In the genomic region with DNA sequence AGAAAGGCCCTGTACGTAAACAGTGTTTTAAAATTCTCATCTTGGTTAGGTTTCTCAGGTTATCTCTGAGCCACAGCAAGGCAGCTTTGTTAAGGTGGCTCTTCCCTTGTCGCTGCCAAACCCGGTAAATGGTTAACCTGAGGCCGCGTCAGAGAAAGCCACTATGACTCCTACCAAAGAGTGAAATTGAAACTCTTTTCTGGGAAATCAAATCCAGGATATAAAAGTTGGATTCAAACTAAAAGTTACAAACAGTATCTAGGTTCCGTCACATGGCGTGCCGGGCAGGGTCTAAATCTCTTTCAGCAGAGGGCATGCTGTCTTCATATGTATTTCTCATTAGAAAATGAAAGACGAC, we compare ENCODE assay signal across 1 cellular context.
TF ChIP-seq lines count a peak whose summit lies in the region.

No MANE protein-coding gene starts in this region.

TF ChIP-seq in HepG2, 621 proteins besides CTCF, POLR2A, EP300 and RAD21 (continued from another document and continues in another):
- TF ChIP-seq TFDP1 (CRISPR knock-in tag; IDR thresholded peaks at IDR 0.05; ENCODE audit: borderline replicate concordance) (no peak), FOXJ3 (CRISPR knock-in tag; IDR thresholded peaks at IDR 0.05; ENCODE audit: borderline replicate concordance) (no peak), ATF4 (CRISPR knock-in tag; IDR thresholded peaks at IDR 0.05) (no peak), ZFX (CRISPR knock-in tag; IDR thresholded peaks at IDR 0.05; ENCODE audit: low read depth) (no peak), ZNF660 (CRISPR knock-in tag; IDR thresholded peaks at IDR 0.05; ENCODE audit: borderline replicate concordance, low read depth) (no peak), ZNF800 (CRISPR knock-in tag; IDR thresholded peaks at IDR 0.05) (no peak; the same call in 1 of the 2 replicates), NR2C2 (CRISPR knock-in tag; IDR thresholded peaks at IDR 0.05; ENCODE audit: borderline replicate concordance) (no peak), NFKBIZ (CRISPR knock-in tag; IDR thresholded peaks at IDR 0.05) (no peak), ZNF563 (CRISPR knock-in tag; IDR thresholded peaks at IDR 0.05) (no peak), ZNF558 (CRISPR knock-in tag; IDR thresholded peaks at IDR 0.05; ENCODE audit: borderline replicate concordance) (no peak), SMC3 (IDR thresholded peaks at IDR 0.05; ENCODE audit: low read length) (no peak), IRX3 (CRISPR knock-in tag; IDR thresholded peaks at IDR 0.05; ENCODE audit: borderline replicate concordance, low read depth) (no peak), GABPA (IDR thresholded peaks at IDR 0.05; ENCODE audit: low read depth, low read length) (no peak), GABPA (CRISPR knock-in tag; IDR thresholded peaks at IDR 0.05; ENCODE audit: low read depth) (no peak), HDAC6 (IDR thresholded peaks at IDR 0.05; ENCODE audit: low read depth, low read length) (no peak), CEBPG (CRISPR knock-in tag; IDR thresholded peaks at IDR 0.05) (0 out of 2 replicates have a peak, but pooled peaks have one; percentile 5), GRHL1 (CRISPR knock-in tag; conservative IDR thresholded peaks at IDR 0.05) (no peak), CCAR2 (optimal IDR thresholded peaks at IDR 0.05; ENCODE audit: low read depth, low read length) (no peak), ZNF569 (CRISPR knock-in tag; IDR thresholded peaks at IDR 0.05; ENCODE audit: borderline replicate concordance) (0 out of 2 replicates have a peak, but pooled peaks have one; percentile 17), NRL (CRISPR knock-in tag; IDR thresholded peaks at IDR 0.05; ENCODE audit: borderline replicate concordance) (no peak), ZNF580 (CRISPR knock-in tag; IDR thresholded peaks at IDR 0.05; ENCODE audit: borderline replicate concordance, low read depth) (no peak), PHF21A (CRISPR knock-in tag; IDR thresholded peaks at IDR 0.05) (peak; percentile 18; the same call in 1 of the 2 replicates), MTF1 (CRISPR knock-in tag; IDR thresholded peaks at IDR 0.05) (no peak), ZNF530 (CRISPR knock-in tag; IDR thresholded peaks at IDR 0.05; ENCODE audit: low read depth) (no peak), ZNF274 (CRISPR knock-in tag; IDR thresholded peaks at IDR 0.05) (no peak), ZSCAN20 (CRISPR knock-in tag; IDR thresholded peaks at IDR 0.05; ENCODE audit: borderline replicate concordance) (0 out of 2 replicates have a peak, but pooled peaks have one; percentile 41), HMGA1 (CRISPR knock-in tag; conservative IDR thresholded peaks at IDR 0.05) (no peak), DMAP1 (CRISPR knock-in tag; IDR thresholded peaks at IDR 0.05) (no peak), ZNF441 (CRISPR knock-in tag; IDR thresholded peaks at IDR 0.05; ENCODE audit: borderline replicate concordance) (no peak), ZNF451 (CRISPR knock-in tag; IDR thresholded peaks at IDR 0.05) (no peak), MBD4 (IDR thresholded peaks at IDR 0.05; ENCODE audit: borderline replicate concordance, low read length) (no peak), SMAD9 (CRISPR knock-in tag; IDR thresholded peaks at IDR 0.05) (no peak), ZNF20 (CRISPR knock-in tag; IDR thresholded peaks at IDR 0.05) (no peak), NONO (IDR thresholded peaks at IDR 0.05) (no peak), NONO (CRISPR knock-in tag; conservative IDR thresholded peaks at IDR 0.05) (no peak), NR2F6 (IDR thresholded peaks at IDR 0.05) (no peak), NR2F6 (CRISPR knock-in tag; IDR thresholded peaks at IDR 0.05) (no peak), ZFP82 (CRISPR knock-in tag; IDR thresholded peaks at IDR 0.05; ENCODE audit: borderline replicate concordance) (peak; percentile 6; the same call in 1 of the 2 replicates), ZNF703 (CRISPR knock-in tag; IDR thresholded peaks at IDR 0.05; ENCODE audit: borderline replicate concordance) (no peak), ZIK1 (CRISPR knock-in tag; IDR thresholded peaks at IDR 0.05; ENCODE audit: borderline replicate concordance, low read depth) (no peak), SIX1 (CRISPR knock-in tag; IDR thresholded peaks at IDR 0.05; ENCODE audit: borderline replicate concordance) (no peak), CREM (IDR thresholded peaks at IDR 0.05) (0 out of 2 replicates have a peak, but pooled peaks have one; percentile 21), CREM (CRISPR knock-in tag; IDR thresholded peaks at IDR 0.05) (no peak), ZNF678 (CRISPR knock-in tag; IDR thresholded peaks at IDR 0.05) (no peak), MIXL1 (CRISPR knock-in tag; IDR thresholded peaks at IDR 0.05) (no peak), CHD4 (IDR thresholded peaks at IDR 0.05; ENCODE audit: borderline replicate concordance, low read length) (no peak), ZFP90 (CRISPR knock-in tag; IDR thresholded peaks at IDR 0.05; ENCODE audit: borderline replicate concordance) (no peak), SP5 (CRISPR knock-in tag; IDR thresholded peaks at IDR 0.05; ENCODE audit: borderline replicate concordance, low read depth) (no peak), ARNT (IDR thresholded peaks at IDR 0.05) (no peak), NFE2L2 (IDR thresholded peaks at IDR 0.05; ENCODE audit: low read length) (no peak), EED (CRISPR knock-in tag; IDR thresholded peaks at IDR 0.05) (no peak), ONECUT2 (CRISPR knock-in tag; IDR thresholded peaks at IDR 0.05) (no peak), YEATS4 (CRISPR knock-in tag; IDR thresholded peaks at IDR 0.05; ENCODE audit: borderline replicate concordance) (no peak), ZNF292 (CRISPR knock-in tag; IDR thresholded peaks at IDR 0.05; ENCODE audit: borderline replicate concordance, low read depth) (no peak), RARG (CRISPR knock-in tag; IDR thresholded peaks at IDR 0.05; ENCODE audit: low read depth) (no peak), ZNF281 (CRISPR knock-in tag; IDR thresholded peaks at IDR 0.05; ENCODE audit: borderline replicate concordance) (no peak), SPEN (CRISPR knock-in tag; IDR thresholded peaks at IDR 0.05; ENCODE audit: low read depth) (no peak)
- TF ChIP-seq, protein P1, sequence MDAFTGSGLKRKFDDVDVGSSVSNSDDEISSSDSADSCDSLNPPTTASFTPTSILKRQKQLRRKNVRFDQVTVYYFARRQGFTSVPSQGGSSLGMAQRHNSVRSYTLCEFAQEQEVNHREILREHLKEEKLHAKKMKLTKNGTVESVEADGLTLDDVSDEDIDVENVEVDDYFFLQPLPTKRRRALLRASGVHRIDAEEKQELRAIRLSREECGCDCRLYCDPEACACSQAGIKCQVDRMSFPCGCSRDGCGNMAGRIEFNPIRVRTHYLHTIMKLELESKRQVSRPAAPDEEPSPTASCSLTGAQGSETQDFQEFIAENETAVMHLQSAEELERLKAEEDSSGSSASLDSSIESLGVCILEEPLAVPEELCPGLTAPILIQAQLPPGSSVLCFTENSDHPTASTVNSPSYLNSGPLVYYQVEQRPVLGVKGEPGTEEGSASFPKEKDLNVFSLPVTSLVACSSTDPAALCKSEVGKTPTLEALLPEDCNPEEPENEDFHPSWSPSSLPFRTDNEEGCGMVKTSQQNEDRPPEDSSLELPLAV (CRISPR knock-in tag; conservative IDR thresholded peaks at IDR 0.05; ENCODE audit: low read depth), result no peak
- TF ChIP-seq, protein P2, sequence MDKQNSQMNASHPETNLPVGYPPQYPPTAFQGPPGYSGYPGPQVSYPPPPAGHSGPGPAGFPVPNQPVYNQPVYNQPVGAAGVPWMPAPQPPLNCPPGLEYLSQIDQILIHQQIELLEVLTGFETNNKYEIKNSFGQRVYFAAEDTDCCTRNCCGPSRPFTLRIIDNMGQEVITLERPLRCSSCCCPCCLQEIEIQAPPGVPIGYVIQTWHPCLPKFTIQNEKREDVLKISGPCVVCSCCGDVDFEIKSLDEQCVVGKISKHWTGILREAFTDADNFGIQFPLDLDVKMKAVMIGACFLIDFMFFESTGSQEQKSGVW (CRISPR knock-in tag; IDR thresholded peaks at IDR 0.05; ENCODE audit: borderline replicate concordance), result no peak
- TF ChIP-seq, protein P3, sequence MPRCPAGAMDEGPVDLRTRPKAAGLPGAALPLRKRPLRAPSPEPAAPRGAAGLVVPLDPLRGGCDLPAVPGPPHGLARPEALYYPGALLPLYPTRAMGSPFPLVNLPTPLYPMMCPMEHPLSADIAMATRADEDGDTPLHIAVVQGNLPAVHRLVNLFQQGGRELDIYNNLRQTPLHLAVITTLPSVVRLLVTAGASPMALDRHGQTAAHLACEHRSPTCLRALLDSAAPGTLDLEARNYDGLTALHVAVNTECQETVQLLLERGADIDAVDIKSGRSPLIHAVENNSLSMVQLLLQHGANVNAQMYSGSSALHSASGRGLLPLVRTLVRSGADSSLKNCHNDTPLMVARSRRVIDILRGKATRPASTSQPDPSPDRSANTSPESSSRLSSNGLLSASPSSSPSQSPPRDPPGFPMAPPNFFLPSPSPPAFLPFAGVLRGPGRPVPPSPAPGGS (CRISPR knock-in tag; IDR thresholded peaks at IDR 0.05), result no peak
